ENCODE assay signal across 10 cellular contexts in genomic region chr13:39196957-39197644, GRCh38.
DNase-seq lines count a peak whose midpoint lies in the region; ATAC-seq and TF ChIP-seq lines count a peak whose summit lies in the region.
"Had no signal": no experiment of that assay in that cellular context is flagged by ENCODE, and none has a peak within 500 bp of the region (broad histone marks: within the 10 kb centered on the region; RNA-seq: fewer than 3 reads in every experiment).

No MANE protein-coding gene starts in this region.

- H3K9me3 Mint-ChIP-seq in type B pancreatic cell, result no peaks in the 10 kb centered on the region

- no peak overlapping the region for H2AFZ ChIP-seq in OCI-LY7 (ENCODE audit: low read length)
- H2AFZ ChIP-seq: parathyroid adenoma had no signal

- H3K27me3 Mint-ChIP-seq in type B pancreatic cell, result peaks cover 4% of the 10 kb centered on the region

- H4K20me1 ChIP-seq in OCI-LY7 (ENCODE audit: insufficient read depth, low read length), result no peaks in the 10 kb centered on the region

- H3K9me2 ChIP-seq in OCI-LY7 (ENCODE audit: insufficient read depth, low read length), result no peaks in the 10 kb centered on the region

- intact Hi-C loops in OCI-LY7 (cut with micrococcal nuclease; ENCODE audit: unreplicated experiment), result no loop called here

- POLR2A ChIA-PET in OCI-LY7 (lab: Charles Lee), result interaction anchor here (0.6 kb wide), 1 partner anchor 1487 kb away, joined by 5 read pairs; no protein-coding TSS in a partner anchor

- no peaks in the 10 kb centered on the region for H3K36me3 ChIP-seq in OCI-LY7 (ENCODE audit: insufficient read depth, low read length)

- H3K36me3 Mint-ChIP-seq in type B pancreatic cell, result no peaks in the 10 kb centered on the region

- H3K27ac Mint-ChIP-seq in type B pancreatic cell, result no peak overlapping the region

- peaks cover 21% of the 10 kb centered on the region for H3K4me1 Mint-ChIP-seq in type B pancreatic cell (ENCODE audit: unreplicated experiment)

- no peaks in the 10 kb centered on the region for H3K79me2 ChIP-seq in OCI-LY7 (ENCODE audit: insufficient read depth, low read depth, low read length)
- H3K79me2 ChIP-seq: parathyroid adenoma had no signal

- DNase-seq in EH (ENCODE audit: low read depth) (peak; percentile 4), NCI-H2107 (lab: John Stamatoyannopoulos, UW) (peak; percentile 1), globus pallidus (ENCODE audit: low spot score) (no peak), OCI-LY7 (ENCODE audit: low spot score) (no peak), type B pancreatic cell (ENCODE audit: extremely low spot score, unreplicated experiment) (no peak), erythroblast (lab: John Stamatoyannopoulos, UW) (no peak)
- DNase-seq: NCI-H524 had no signal

- H3K4me3 Mint-ChIP-seq in type B pancreatic cell, result no peak overlapping the region

- TF ChIP-seq CTCF in OCI-LY7 (conservative IDR thresholded peaks at IDR 0.05; ENCODE audit: low read length) (no peak), type B pancreatic cell (conservative IDR thresholded peaks at IDR 0.05) (no peak)

- BruUV-seq in OCI-LY7 (replicated peaks; lab: Mats Ljungman, UMichigan), result no TSS peak

- no peak for TF ChIP-seq POLR2A in erythroblast (IDR thresholded peaks at IDR 0.05; ENCODE audit: low read length)

- CTCF ChIA-PET in OCI-LY7 (lab: Charles Lee; ENCODE audit: unreplicated experiment), result no interaction called here

- no peaks in the 10 kb centered on the region for H3K9me3 ChIP-seq in OCI-LY7 (ENCODE audit: low read length)

- no peak overlapping the region for H3K4me3 ChIP-seq in OCI-LY7 (ENCODE audit: low read depth, low read length, poor library complexity, severe bottlenecking)

- ATAC-seq in GM18508 (IDR thresholded peaks at IDR 0.05; ENCODE audit: insufficient read depth, unreplicated experiment) (peak; percentile 79), HG02588 (IDR thresholded peaks at IDR 0.05; ENCODE audit: unreplicated experiment) (peak; percentile 66)

- H3K4me2 ChIP-seq in OCI-LY7 (ENCODE audit: low read length), result no peak overlapping the region

- no peaks in the 10 kb centered on the region for H3K4me1 ChIP-seq in OCI-LY7 (ENCODE audit: insufficient read depth, low read length, poor library complexity, severe bottlenecking)
- H3K4me1 ChIP-seq: parathyroid adenoma had no signal

- no peak overlapping the region for H3K27ac ChIP-seq in OCI-LY7 (ENCODE audit: low read depth, low read length, poor library complexity, severe bottlenecking)
- H3K27ac ChIP-seq: parathyroid adenoma had no signal

Comparison
In these comparisons a context has a peak if more than half of its experiments do, and no peak if none do; other contexts are left out.
1. DNase-seq: peak in EH (single experiment) and NCI-H2107 (single experiment); none in globus pallidus (single experiment), OCI-LY7 (single experiment), type B pancreatic cell (single experiment) and erythroblast (0 of 2).